1 cellular context compared by ENCODE assay signal in genomic region chr9:124733964-124734740, GRCh38.
TF ChIP-seq lines count a peak whose summit lies in the region.

No MANE protein-coding gene starts in this region.

TF ChIP-seq in H1, 55 proteins besides CTCF, POLR2A, EP300 and RAD21:
- TF ChIP-seq KDM1A (IDR thresholded peaks at IDR 0.05; ENCODE audit: borderline replicate concordance, low read length) (no peak), TAF7 (optimal IDR thresholded peaks at IDR 0.05; ENCODE audit: borderline replicate concordance, low read depth, low read length) (no peak), SRF (IDR thresholded peaks at IDR 0.05; ENCODE audit: low read depth, low read length) (no peak), RXRA (IDR thresholded peaks at IDR 0.05; ENCODE audit: insufficient read depth, low read depth, low read length) (no peak), ZNF274 (IDR thresholded peaks at IDR 0.05; ENCODE audit: borderline replicate concordance, extremely low read depth, low read length) (no peak), POLR2AphosphoS5 (IDR thresholded peaks at IDR 0.05; ENCODE audit: low read depth, low read length) (no peak), EGR1 (IDR thresholded peaks at IDR 0.05; ENCODE audit: borderline replicate concordance, low read depth, low read length) (no peak), EZH2 (IDR thresholded peaks at IDR 0.05; ENCODE audit: low read depth, low read length, severe bottlenecking) (no peak), GABPA (IDR thresholded peaks at IDR 0.05; ENCODE audit: borderline replicate concordance, insufficient read depth, low read length) (no peak), CHD1 (IDR thresholded peaks at IDR 0.05; ENCODE audit: low read depth, low read length) (no peak), TCF12 (IDR thresholded peaks at IDR 0.05; ENCODE audit: low read depth, low read length) (no peak), SIRT6 (IDR thresholded peaks at IDR 0.05; ENCODE audit: low read length) (no peak)
TF ChIP-seq in H1: peak in this region for 0.
